In genomic region chr10:3482200-3482993, GRCh38 we compare ENCODE assay signal across 8 cellular contexts.
DNase-seq lines count a peak whose midpoint lies in the region; ATAC-seq and TF ChIP-seq lines count a peak whose summit lies in the region.

No MANE protein-coding gene starts in this region.

- H3K4ac ChIP-seq in mesendoderm (ENCODE audit: low read depth, low read length), result no peak overlapping the region

- peaks cover 7 to 42% (median 10%) of the 10 kb centered on the region in 4 donors for H3K4me1 Mint-ChIP-seq in naive thymus-derived CD8-positive, alpha-beta T cell

- H3K4me3 ChIP-seq in coronary artery, result peak overlapping the region; percentile 49
- H3K4me3 ChIP-seq in mesendoderm (ENCODE audit: low read length), result no peak overlapping the region

- no peak overlapping the region for H4K5ac ChIP-seq in mesendoderm (ENCODE audit: low read length)

- TF ChIP-seq CTCF in coronary artery (IDR thresholded peaks at IDR 0.05), result no peak

- H3K18ac ChIP-seq in mesendoderm (ENCODE audit: low read length), result no peak overlapping the region

- H3K23ac ChIP-seq in mesendoderm (ENCODE audit: low read length), result no peak overlapping the region

- H2BK120ac ChIP-seq in mesendoderm (ENCODE audit: low read depth, low read length), result no peak overlapping the region

- H3K9ac ChIP-seq in mesendoderm (ENCODE audit: low read length), result no peak overlapping the region

- H3K4me1 ChIP-seq in mesendoderm (ENCODE audit: control insufficient read depth, low read depth, low read length), result no peaks in the 10 kb centered on the region

- H3K36me3 ChIP-seq in mesendoderm (ENCODE audit: control insufficient read depth, insufficient read depth, low read length), result no peaks in the 10 kb centered on the region

- H3K27me3 Mint-ChIP-seq in naive thymus-derived CD8-positive, alpha-beta T cell, result peaks cover 0 to 27% (median 7%) of the 10 kb centered on the region in 5 donors

- no peak overlapping the region for H3K27ac Mint-ChIP-seq in naive thymus-derived CD8-positive, alpha-beta T cell

- no peak overlapping the region for H3K4me3 Mint-ChIP-seq in naive thymus-derived CD8-positive, alpha-beta T cell

- no peak overlapping the region for H4K8ac ChIP-seq in mesendoderm (ENCODE audit: low read depth, low read length)

- no peak overlapping the region for H2BK15ac ChIP-seq in mesendoderm (replicated peaks; ENCODE audit: low read depth)

- no peaks in the 10 kb centered on the region for H3K36me3 Mint-ChIP-seq in naive thymus-derived CD8-positive, alpha-beta T cell

- no peaks in the 10 kb centered on the region for H3K79me2 ChIP-seq in mesendoderm (ENCODE audit: control insufficient read depth, insufficient read depth, low read length)

- H2BK5ac ChIP-seq in mesendoderm (ENCODE audit: low read length), result no peak overlapping the region

- H3K4me2 ChIP-seq in mesendoderm (ENCODE audit: low read length), result no peak overlapping the region

- no CpG with 5 or more reads among the region's 17 CpGs for WGBS in mesendoderm (ENCODE audit: extremely low coverage, insufficient coverage, low lambda C conversion rate)

- H3K9me3 Mint-ChIP-seq in naive thymus-derived CD8-positive, alpha-beta T cell, result peaks cover 0 to 2% (median 0%) of the 10 kb centered on the region in 9 donors

- H3K56ac ChIP-seq in mesendoderm (ENCODE audit: low read length), result no peak overlapping the region

- H2AK5ac ChIP-seq in mesendoderm (ENCODE audit: low read length), result no peak overlapping the region

- H3K27me3 ChIP-seq in mesendoderm (ENCODE audit: insufficient read depth, low read length, poor library complexity), result no peaks in the 10 kb centered on the region

- peak overlapping the region; percentile 59 to 72 for H3K27ac ChIP-seq in coronary artery
- H3K27ac ChIP-seq in mesendoderm (ENCODE audit: low read depth, low read length), result no peak overlapping the region

- POLR2A ChIA-PET in naive thymus-derived CD8-positive, alpha-beta T cell (lab: Charles Lee), result no interaction called here

- DNase-seq in DMS 273 treated with DMSO at 0.1 percent for 48 hours (lab: John Stamatoyannopoulos, UW), result peak; percentile 2
- peak; percentile 60 for DNase-seq in NCI-H69 (lab: John Stamatoyannopoulos, UW)
- DNase-seq in coronary artery (ENCODE audit: low spot score), result peak; percentile 80
- peak; percentile 77 for DNase-seq in mesendoderm
- no peak for DNase-seq in posterior cingulate gyrus
- no peak for DNase-seq in activated CD8-positive, alpha-beta memory T cell treated with anti-CD3 and anti-CD28 coated beads, Interleukin-2, amount 50 U/mL, for 4 hours
- DNase-seq in naive thymus-derived CD8-positive, alpha-beta T cell, result no peak

- H3K79me1 ChIP-seq in mesendoderm (ENCODE audit: low read length), result no peaks in the 10 kb centered on the region

- intact Hi-C loops in posterior cingulate gyrus (cut with DNase I), result no loop called here

- peak; percentile 33 for ATAC-seq in HG02798 (IDR thresholded peaks at IDR 0.05; ENCODE audit: poor library complexity, unreplicated experiment)
- ATAC-seq in naive thymus-derived CD8-positive, alpha-beta T cell, result no peak

Comparison
In these comparisons a context has a peak if more than half of its experiments do, and no peak if none do; other contexts are left out.
1. DNase-seq: peak in DMS 273 treated with DMSO at 0.1 percent for 48 hours (single experiment), NCI-H69 (single experiment), coronary artery (single experiment) and mesendoderm (single experiment); none in posterior cingulate gyrus (0 of 10), activated CD8-positive, alpha-beta memory T cell treated with anti-CD3 and anti-CD28 coated beads, Interleukin-2, amount 50 U/mL, for 4 hours (single experiment) and naive thymus-derived CD8-positive, alpha-beta T cell (0 of 10).